1 cellular context compared by ENCODE assay signal in genomic region chr1:59016390-59016789, GRCh38.
TF ChIP-seq lines count a peak whose summit lies in the region.

No MANE protein-coding gene starts in this region.

TF ChIP-seq in IMR-90, 13 proteins besides CTCF, POLR2A, EP300 and RAD21 (continued from another document):
- TF ChIP-seq USF2 (IDR thresholded peaks at IDR 0.05; ENCODE audit: low read depth, low read length) = no peak
- no peak for TF ChIP-seq RCOR1 (IDR thresholded peaks at IDR 0.05; ENCODE audit: insufficient replicate concordance, low read length)
- no peak for TF ChIP-seq NFE2L2 (IDR thresholded peaks at IDR 0.05; ENCODE audit: low read depth, low read length)
- TF ChIP-seq CEBPB (IDR thresholded peaks at IDR 0.05; ENCODE audit: low read depth, low read length) = no peak
- no peak for TF ChIP-seq MAFK (IDR thresholded peaks at IDR 0.05; ENCODE audit: low read depth, low read length)
- no peak for TF ChIP-seq BHLHE40 (IDR thresholded peaks at IDR 0.05; ENCODE audit: low read depth, low read length)
- TF ChIP-seq RFX5 (IDR thresholded peaks at IDR 0.05; ENCODE audit: low read depth, low read length) = no peak
- no peak for TF ChIP-seq MAZ (IDR thresholded peaks at IDR 0.05; ENCODE audit: borderline replicate concordance, low read depth, low read length)
- no peak for TF ChIP-seq ELK1 (IDR thresholded peaks at IDR 0.05; ENCODE audit: borderline replicate concordance, low read depth, low read length)
- no peak for TF ChIP-seq SMC3 (IDR thresholded peaks at IDR 0.05; ENCODE audit: low read depth, low read length)
